Comparison of ENCODE assay signal across 28 cellular contexts in the genomic region with DNA sequence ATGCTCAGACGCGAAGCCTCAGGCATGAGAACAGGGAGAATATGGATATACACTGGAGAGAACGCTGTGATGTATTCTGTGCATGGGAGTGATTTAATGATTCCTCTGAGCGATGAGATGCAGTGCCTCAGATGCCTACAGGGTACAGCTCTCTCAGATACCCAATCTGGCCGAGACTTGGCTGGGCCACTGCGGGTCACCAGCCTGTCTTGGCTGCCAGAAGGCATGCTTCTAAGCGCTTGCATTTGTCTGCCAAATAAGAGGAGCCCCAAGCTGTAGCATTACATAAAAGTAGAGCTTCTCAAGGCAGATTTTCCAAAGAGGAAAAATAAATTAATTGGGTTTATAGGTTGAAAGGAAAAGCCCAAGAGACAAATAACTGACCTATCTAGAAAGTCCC.
"Had no signal": no experiment of that assay in that cellular context is flagged by ENCODE, and none has a peak within 500 bp of the region (broad histone marks: within the 10 kb centered on the region; RNA-seq: fewer than 3 reads in every experiment).

No MANE protein-coding gene starts in this region.

- H3K4me1 ChIP-seq: left lung, neural progenitor cell, parathyroid adenoma, right atrium auricular region, suprapubic skin, tibial artery, upper lobe of right lung had no signal

- H3K4me1 Mint-ChIP-seq: naive B cell, natural killer cell, nephron progenitor cell, neural progenitor cell had no signal

- H3K27ac Mint-ChIP-seq: mesothelial cell of epicardium; naive B cell; natural killer cell; nephron progenitor cell; neural progenitor cell; progenitor cell of endocrine pancreas; stimulated activated naive CD8-positive, alpha-beta T cell treated with anti-CD3 and anti-CD28 coated beads, Interleukin-15, Interleukin-2, amounts not matched to agents 100 ng/mL and 50 ng/mL, for 24 hours had no signal

- H3K36me3 ChIP-seq: left lung, neural progenitor cell, neutrophil, right atrium auricular region, suprapubic skin, thoracic aorta, tibial artery, upper lobe of right lung had no signal

- ATAC-seq: left colon, left lung, natural killer cell, sciatic nerve, upper lobe of right lung had no signal

- H3K36me3 Mint-ChIP-seq: mesothelial cell of epicardium, naive B cell, natural killer cell, neural progenitor cell had no signal

- H3K9me3 ChIP-seq: left lung, neutrophil, right atrium auricular region, suprapubic skin, thoracic aorta, tibial artery, upper lobe of right lung had no signal

- DNase-seq: hippocampal formation; kidney; left colon; mesendoderm; naive B cell; natural killer cell; nephron progenitor cell; occipital lobe; stimulated activated CD4-positive, alpha-beta T cell treated with anti-CD3 and anti-CD28 coated beads, Interleukin-12 subunit alpha, Interleukin-12 subunit beta, amount 100 ng/mL, for 4 hours; stimulated activated CD4-positive, alpha-beta T cell treated with anti-CD3 and anti-CD28 coated beads, Interleukin-15, amount 100 ng/mL, for 24 hours; stimulated activated CD4-positive, alpha-beta T cell treated with anti-CD3 and anti-CD28 coated beads, Interleukin-2, amount 100 ng/mL, for 24 hours; stimulated activated CD4-positive, alpha-beta T cell treated with anti-CD3 and anti-CD28 coated beads, Interleukin-4, amount 100 ng/mL, for 1 hour; stimulated activated naive CD4-positive, alpha-beta T cell; tibial artery; trophoblast cell; upper lobe of right lung had no signal

- H3K27me3 ChIP-seq: left lung, neural progenitor cell, neutrophil, right atrium auricular region, suprapubic skin, tibial artery, upper lobe of right lung had no signal

- H3K4me3 ChIP-seq: left lung, neural progenitor cell, right atrium auricular region, skin epidermis, suprapubic skin, thoracic aorta, tibial artery, upper lobe of right lung had no signal

- H3K4me3 Mint-ChIP-seq: mesothelial cell of epicardium; naive B cell; natural killer cell; nephron progenitor cell; neural progenitor cell; stimulated activated naive CD8-positive, alpha-beta T cell treated with anti-CD3 and anti-CD28 coated beads, Interleukin-15, Interleukin-2, amounts not matched to agents 100 ng/mL and 50 ng/mL, for 24 hours had no signal

- H3K9me3 Mint-ChIP-seq: mesothelial cell of epicardium; nephron progenitor cell; neural progenitor cell; stimulated activated naive CD8-positive, alpha-beta T cell treated with anti-CD3 and anti-CD28 coated beads, Interleukin-15, Interleukin-2, amounts not matched to agents 100 ng/mL and 50 ng/mL, for 24 hours had no signal
